ENCODE assay signal across 8 cellular contexts in the genomic region with DNA sequence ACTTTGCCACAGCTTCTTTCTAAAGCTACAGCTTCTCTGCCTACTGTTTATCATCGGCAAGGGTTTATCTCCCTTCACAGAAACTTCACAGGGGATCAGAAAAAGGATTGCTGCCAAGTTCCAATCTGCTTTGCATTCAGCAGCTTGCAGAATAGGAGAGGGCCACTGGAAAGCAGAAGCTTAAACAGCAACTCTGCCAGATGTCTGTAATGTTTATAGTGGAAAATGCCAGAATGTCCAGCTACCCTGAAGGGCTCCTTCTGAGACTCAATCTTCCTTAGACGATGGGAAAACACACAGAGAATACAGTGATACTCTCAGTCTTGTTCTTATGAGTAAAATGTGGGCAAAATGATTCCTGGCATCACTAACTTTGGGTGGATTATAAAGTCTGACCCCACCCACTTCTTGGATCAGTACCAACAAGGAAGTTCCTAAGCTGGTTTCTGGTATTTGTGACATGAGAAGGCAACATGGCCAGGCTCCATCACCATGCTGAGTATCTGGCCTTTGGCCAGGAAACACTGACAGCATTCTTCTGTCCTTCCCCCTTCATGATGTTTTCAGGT. TPM values are rescaled to one million over a fixed set of nuclear protein-coding genes. Genes with fewer than 3 reads are reported as not detected.
DNase-seq lines count a peak whose midpoint lies in the region; ATAC-seq and TF ChIP-seq lines count a peak whose summit lies in the region.

No MANE protein-coding gene starts in this region.

- no peak for TF ChIP-seq CTCF in mesothelial cell of epicardium (IDR thresholded peaks at IDR 0.05; ENCODE audit: unreplicated experiment)

- H3K4me1 Mint-ChIP-seq in dendritic cell treated with granulocyte-macrophage colony-stimulating factor and Interleukin-4, amounts not matched to agents 40 ng/mL and 50 ng/mL, for 4 days (ENCODE audit: low read depth): peaks cover 35% of the 10 kb centered on the region
- peaks cover 44% of the 10 kb centered on the region for H3K4me1 Mint-ChIP-seq in mesothelial cell of epicardium

- H3K27ac Mint-ChIP-seq in dendritic cell treated with granulocyte-macrophage colony-stimulating factor and Interleukin-4, amounts not matched to agents 40 ng/mL and 50 ng/mL, for 4 days: peak overlapping the region; percentile 66
- peak overlapping the region; percentile 96 for H3K27ac Mint-ChIP-seq in mesothelial cell of epicardium

- intact Hi-C loops in dendritic cell treated with granulocyte-macrophage colony-stimulating factor and Interleukin-4, amounts not matched to agents 40 ng/mL and 50 ng/mL, for 4 days (cut with micrococcal nuclease): no loop called here

- peaks cover 60% of the 10 kb centered on the region for H3K36me3 Mint-ChIP-seq in dendritic cell treated with granulocyte-macrophage colony-stimulating factor and Interleukin-4, amounts not matched to agents 40 ng/mL and 50 ng/mL, for 4 days (ENCODE audit: low read depth)
- H3K36me3 Mint-ChIP-seq in mesothelial cell of epicardium: peaks cover 23% of the 10 kb centered on the region

- H3K27me3 Mint-ChIP-seq in dendritic cell treated with granulocyte-macrophage colony-stimulating factor and Interleukin-4, amounts not matched to agents 40 ng/mL and 50 ng/mL, for 4 days: no peaks in the 10 kb centered on the region
- H3K27me3 Mint-ChIP-seq in mesothelial cell of epicardium (ENCODE audit: low read depth): no peaks in the 10 kb centered on the region

- H3K4me3 Mint-ChIP-seq in dendritic cell treated with granulocyte-macrophage colony-stimulating factor and Interleukin-4, amounts not matched to agents 40 ng/mL and 50 ng/mL, for 4 days: no peak overlapping the region
- H3K4me3 Mint-ChIP-seq in mesothelial cell of epicardium: no peak overlapping the region

- ATAC-seq in GM19035 (IDR thresholded peaks at IDR 0.05; ENCODE audit: unreplicated experiment) (no peak), GM21515 (IDR thresholded peaks at IDR 0.05; ENCODE audit: unreplicated experiment) (no peak), HG02798 (IDR thresholded peaks at IDR 0.05; ENCODE audit: poor library complexity, unreplicated experiment) (no peak)

- H3K9me3 Mint-ChIP-seq in dendritic cell treated with granulocyte-macrophage colony-stimulating factor and Interleukin-4, amounts not matched to agents 40 ng/mL and 50 ng/mL, for 4 days: no peaks in the 10 kb centered on the region
- H3K9me3 Mint-ChIP-seq in mesothelial cell of epicardium: no peaks in the 10 kb centered on the region

- DNase-seq in COLO668 (lab: John Stamatoyannopoulos, UW; ENCODE audit: unreplicated experiment) (peak; percentile 12), NCI-H2196 treated with DMSO at 0.1 percent for 48 hours (lab: John Stamatoyannopoulos, UW; ENCODE audit: unreplicated experiment) (peak; percentile 70), mesothelial cell of epicardium (ENCODE audit: low spot score in 2 of 2, unreplicated experiment in 2 of 2) (no peak), NCI-H2227 treated with DMSO at 0.1 percent for 48 hours (lab: John Stamatoyannopoulos, UW) (no peak)

RNA-seq across cellular contexts. Expression of gene STOM, which starts 19.0 kb away (rescaled TPM):
- 48.4 to 53.9 TPM (median 53.2 TPM) in 3 replicates for total RNA-seq in mesothelial cell of epicardium

Comparison
In these comparisons a context has a peak if more than half of its experiments do, and no peak if none do; other contexts are left out.
1. DNase-seq: peak in COLO668 (single experiment) and NCI-H2196 treated with DMSO at 0.1 percent for 48 hours (single experiment); none in mesothelial cell of epicardium (0 of 2) and NCI-H2227 treated with DMSO at 0.1 percent for 48 hours (single experiment).